In genomic region chr19:48614436-48615144, GRCh38 we compare ENCODE assay signal across 8 cellular contexts. TPM values are rescaled to one million over a fixed set of nuclear protein-coding genes. Genes with fewer than 3 reads are reported as not detected.
DNase-seq lines count a peak whose midpoint lies in the region; ATAC-seq, FAIRE-seq and TF ChIP-seq lines count a peak whose summit lies in the region.

Gene FAM83E, minus strand, starts transcription at chr19:48615076. Its CDS starts 1,704 bp downstream, at chr19:48613372.

- H3K9ac ChIP-seq in ES-I3 (ENCODE audit: low read depth, low read length): peak within 1 kb of the TSS; percentile 53
- no peak within 1 kb of the TSS for H3K9ac ChIP-seq in Loucy (ENCODE audit: low read depth, low read length, poor library complexity, severe bottlenecking)
- peak within 1 kb of the TSS; percentile 72 for H3K9ac ChIP-seq in neuronal stem cell (ENCODE audit: low read depth, low read length, poor library complexity)

- H3K27ac ChIP-seq in neuronal stem cell (replicated peaks; ENCODE audit: low read length): peak within 1 kb of the TSS; percentile 81

- H3K27ac Mint-ChIP-seq in brain: peak within 1 kb of the TSS; percentile 24 to 88 (median 61)

- H2BK120ac ChIP-seq in neuronal stem cell (ENCODE audit: low read depth, low read length): peak within 1 kb of the TSS; percentile 72

- H2BK15ac ChIP-seq in neuronal stem cell (ENCODE audit: low read length): peak within 1 kb of the TSS; percentile 34

- H3K36me3 ChIP-seq in ES-I3 (ENCODE audit: insufficient read depth, low read length) (peaks cover 16% of the 10 kb centered on the region), Loucy (ENCODE audit: insufficient read depth, low read length) (peaks cover 36% of the 10 kb centered on the region; the same call in 1 of the 2 replicates), neuronal stem cell (replicated peaks in 1 of 2; ENCODE audit: control insufficient read depth in 2 of 2, insufficient read depth in 2 of 2, low read length in 2 of 2) (peaks cover 27 to 34% of the 10 kb centered on the region in 2 donors)

- no peak for FAIRE-seq in GM19239 (lab: Jason Lieb, UNC)

- peaks cover 27% of the 10 kb centered on the region for H3K36me3 Mint-ChIP-seq in brain

- intact Hi-C loops in posterior vena cava (cut with DNase I): no loop called here

- peak within 1 kb of the TSS; percentile 97 for H2AK5ac ChIP-seq in neuronal stem cell (ENCODE audit: low read depth, low read length)

- H2BK5ac ChIP-seq in neuronal stem cell (ENCODE audit: low read length): peak within 1 kb of the TSS; percentile 84

- H3K4me2 ChIP-seq in Loucy (ENCODE audit: low read depth, low read length, poor library complexity, severe bottlenecking) (peak within 1 kb of the TSS; percentile 98), neuronal stem cell (ENCODE audit: insufficient read depth, low read length, poor library complexity, severe bottlenecking) (peak within 1 kb of the TSS; percentile 24)

- TF ChIP-seq CTCF in Loucy (conservative IDR thresholded peaks at IDR 0.05; ENCODE audit: low read length) (no peak), brain (conservative IDR thresholded peaks at IDR 0.05) (no peak)

- H3K79me2 ChIP-seq in Loucy (ENCODE audit: insufficient read depth, low read length): peaks cover 43% of the 10 kb centered on the region

- H3K23ac ChIP-seq in neuronal stem cell (ENCODE audit: low read depth, low read length, poor library complexity): peak within 1 kb of the TSS; percentile 95

- peaks cover 0 to 4% (median 0%) of the 10 kb centered on the region in 5 experiments for H3K9me3 Mint-ChIP-seq in brain

- H3K27me3 Mint-ChIP-seq in brain: peaks cover 13% of the 10 kb centered on the region

- WGBS in neuronal stem cell (ENCODE audit: extremely low coverage in 2 of 2, insufficient read length in 2 of 2, insufficient replicate concordance in 1 of 2), 2 donors: no CpG with 5 or more reads among the region's 29 CpGs

- peak within 1 kb of the TSS; percentile 53 for H3K4ac ChIP-seq in neuronal stem cell (ENCODE audit: low read length)

- peaks cover 44% of the 10 kb centered on the region for H4K20me1 ChIP-seq in Loucy (ENCODE audit: insufficient read depth, low read length, poor library complexity, severe bottlenecking)

- H2AFZ ChIP-seq in Loucy (ENCODE audit: low read length) (no peak within 1 kb of the TSS), neuronal stem cell (ENCODE audit: low read length) (no peak within 1 kb of the TSS)

- peaks cover 8% of the 10 kb centered on the region for H3K27me3 ChIP-seq in Loucy (ENCODE audit: insufficient read depth, low read length, poor library complexity, severe bottlenecking)
- no peaks in the 10 kb centered on the region for H3K27me3 ChIP-seq in neuronal stem cell (ENCODE audit: control insufficient read depth in 3 of 3, insufficient read depth in 3 of 3, low read depth in 1 of 3, low read length in 3 of 3)

- ATAC-seq in GM19395 (IDR thresholded peaks at IDR 0.05; ENCODE audit: unreplicated experiment): no peak

- H3K18ac ChIP-seq in neuronal stem cell (ENCODE audit: low read length): peak within 1 kb of the TSS; percentile 89

- H2BK12ac ChIP-seq in neuronal stem cell (ENCODE audit: low read length): peak within 1 kb of the TSS; percentile 94

- no peaks in the 10 kb centered on the region for H3K9me2 ChIP-seq in Loucy (replicated peaks; ENCODE audit: low read depth, low read length)

- no peaks in the 10 kb centered on the region for H3F3A ChIP-seq in Loucy (ENCODE audit: low read depth)

- H3K14ac ChIP-seq in neuronal stem cell (ENCODE audit: low read length): peak within 1 kb of the TSS; percentile 76

- H3K4me3 Mint-ChIP-seq in brain: peak within 1 kb of the TSS in 4 of 5 experiments; percentile 29 to 68 (median 52)

- no peak within 1 kb of the TSS for H4K91ac ChIP-seq in neuronal stem cell (ENCODE audit: low read depth, low read length, poor library complexity)

- H3K4me3 ChIP-seq in Loucy (ENCODE audit: low read length, poor library complexity, severe bottlenecking) (peak within 1 kb of the TSS; percentile 100), neuronal stem cell (ENCODE audit: low read length in 2 of 2) (no peak within 1 kb of the TSS)

- H3K4me1 Mint-ChIP-seq in brain: peaks cover 36% of the 10 kb centered on the region

- peaks cover 23% of the 10 kb centered on the region for H3K4me1 ChIP-seq in ES-I3 (ENCODE audit: insufficient read depth, low read length)
- H3K4me1 ChIP-seq in Loucy (ENCODE audit: insufficient read depth, low read length, poor library complexity, severe bottlenecking): peaks cover 19% of the 10 kb centered on the region
- H3K4me1 ChIP-seq in neuronal stem cell (ENCODE audit: control insufficient read depth in 2 of 2, insufficient read depth in 1 of 2, low read depth in 1 of 2, low read length in 2 of 2): peaks cover 8 to 27% of the 10 kb centered on the region in 2 donors

- no peaks in the 10 kb centered on the region for H3K9me3 ChIP-seq in ES-I3 (ENCODE audit: control insufficient read depth, insufficient read depth, low read length)
- no peaks in the 10 kb centered on the region for H3K9me3 ChIP-seq in Loucy (ENCODE audit: insufficient read depth, low read depth, low read length)
- H3K9me3 ChIP-seq in neuronal stem cell (replicated peaks in 1 of 2; ENCODE audit: control insufficient read depth in 2 of 2, insufficient read depth in 1 of 2, low read depth in 1 of 2, low read length in 2 of 2): no peaks in the 10 kb centered on the region

- peak within 1 kb of the TSS; percentile 86 for H4K8ac ChIP-seq in neuronal stem cell (ENCODE audit: low read depth, low read length)

- DNase-seq in neuronal stem cell (ENCODE audit: low spot score): no peak
- DNase-seq in posterior vena cava (ENCODE audit: low spot score): no peak
- no peak for DNase-seq in KG1 (lab: John Stamatoyannopoulos, UW)
- DNase-seq in GM19239 (ENCODE audit: insufficient read length, low spot score): no peak

- peaks cover 9% of the 10 kb centered on the region for H3K79me1 ChIP-seq in neuronal stem cell (ENCODE audit: low read depth, low read length)

RNA-seq across cellular contexts. Expression of gene FAM83E, which starts in this region (rescaled TPM):
- polyA plus RNA-seq in brain (ENCODE audit: insufficient read depth, low read depth, low replicate concordance): 0.95 TPM
- polyA plus RNA-seq in neuronal stem cell (2013, experiment 1 of 2): 0.08 TPM
- 0.15 TPM for polyA plus RNA-seq in neuronal stem cell (2013, experiment 2 of 2)
- not detected for total RNA-seq in posterior vena cava
